ENCODE assay signal across 1 cellular context in genomic region chr19:4516939-4517300, GRCh38.
TF ChIP-seq lines count a peak whose summit lies in the region.

No MANE protein-coding gene starts in this region.

TF ChIP-seq in GM23338, 12 proteins besides CTCF, POLR2A, EP300 and RAD21:
- TF ChIP-seq ZNF114 (CRISPR knock-in tag; IDR thresholded peaks at IDR 0.05) (no peak), CREB1 (CRISPR knock-in tag; IDR thresholded peaks at IDR 0.05; ENCODE audit: low read depth) (no peak), EZH2 (IDR thresholded peaks at IDR 0.05; ENCODE audit: low read depth, unreplicated experiment) (no peak), ZNF331 (CRISPR knock-in tag; IDR thresholded peaks at IDR 0.05; ENCODE audit: low read depth) (no peak), POLR2AphosphoS5 (IDR thresholded peaks at IDR 0.05; ENCODE audit: low read depth) (no peak), ZNF462 (CRISPR knock-in tag; IDR thresholded peaks at IDR 0.05) (no peak), ETS1 (IDR thresholded peaks at IDR 0.05) (no peak), EZH2phosphoT487 (IDR thresholded peaks at IDR 0.05; ENCODE audit: unreplicated experiment) (no peak)
TF ChIP-seq in GM23338: peak in this region for 0.
